In the genomic region with DNA sequence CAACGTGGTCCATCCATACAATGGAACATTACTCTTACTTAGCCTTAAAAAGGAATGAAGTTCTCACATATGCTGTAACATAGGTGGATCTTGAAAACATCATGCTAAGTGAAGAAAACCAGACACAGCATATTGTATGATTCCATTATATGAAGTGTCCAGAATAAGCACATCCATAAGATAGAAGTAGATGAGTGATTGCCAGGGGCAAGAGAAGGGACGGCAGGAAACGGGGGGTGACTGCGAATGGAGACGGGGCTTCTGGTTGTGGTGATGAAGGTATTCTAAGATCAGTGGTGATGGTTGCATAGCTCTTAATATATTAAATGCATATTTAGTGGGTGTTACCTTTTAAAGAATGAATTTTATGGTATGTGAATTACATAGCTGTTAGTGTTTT, we compare ENCODE assay signal across 18 cellular contexts. TPM values are rescaled to one million over a fixed set of nuclear protein-coding genes. Genes with fewer than 3 reads are reported as not detected.
A peak's percentile ranks its signal among the peaks of the same experiment; 100 is the strongest.
DNase-seq lines count a peak whose midpoint lies in the region; ATAC-seq and TF ChIP-seq lines count a peak whose summit lies in the region.
"Had no signal": no experiment of that assay in that cellular context is flagged by ENCODE, and none has a peak within 500 bp of the region (broad histone marks: within the 10 kb centered on the region; RNA-seq: fewer than 3 reads in every experiment).

No MANE protein-coding gene starts in this region.

- no peak overlapping the region for H3K4me3 Mint-ChIP-seq in activated T-cell treated with anti-CD3 and anti-CD28 coated beads, Interleukin-2, amount 50 U/mL, for 72 hours
- H3K4me3 Mint-ChIP-seq in T-helper 17 cell, result no peak overlapping the region
- H3K4me3 Mint-ChIP-seq in nephron progenitor cell, result no peak overlapping the region
- H3K4me3 Mint-ChIP-seq: CD14-positive monocyte; CD8-positive, alpha-beta T cell; HFFc6 had no signal

- H3K9me3 ChIP-seq in T-helper 17 cell (ENCODE audit: control insufficient read depth, low read length, poor library complexity, severe bottlenecking), result peaks cover 4% of the 10 kb centered on the region

- peaks cover 18 to 39% of the 10 kb centered on the region in 2 donors for H3K36me3 Mint-ChIP-seq in activated T-cell treated with anti-CD3 and anti-CD28 coated beads, Interleukin-2, amount 50 U/mL, for 72 hours (ENCODE audit: insufficient read depth in 2 of 2)
- H3K36me3 Mint-ChIP-seq in T-helper 17 cell (ENCODE audit: low read depth) (peaks cover 6% of the 10 kb centered on the region), nephron progenitor cell (ENCODE audit: low read depth) (peaks cover 76% of the 10 kb centered on the region)

- peaks cover 3 to 7% of the 10 kb centered on the region in 2 donors for H3K9me3 Mint-ChIP-seq in activated T-cell treated with anti-CD3 and anti-CD28 coated beads, Interleukin-2, amount 50 U/mL, for 72 hours
- peaks cover 38% of the 10 kb centered on the region for H3K9me3 Mint-ChIP-seq in nephron progenitor cell
- H3K9me3 Mint-ChIP-seq: HFFc6 had no signal

- no peak for TF ChIP-seq CTCF in nephron progenitor cell (IDR thresholded peaks at IDR 0.05)

- H3K27me3 Mint-ChIP-seq in activated T-cell treated with anti-CD3 and anti-CD28 coated beads, Interleukin-2, amount 50 U/mL, for 72 hours (ENCODE audit: low read depth), result no peaks in the 10 kb centered on the region
- H3K27me3 Mint-ChIP-seq in T-helper 17 cell (no peaks in the 10 kb centered on the region), nephron progenitor cell (ENCODE audit: low read depth, poor library complexity) (peaks cover 8% of the 10 kb centered on the region)

- ATAC-seq in activated T-cell treated with anti-CD3 and anti-CD28 coated beads, Interleukin-2, amount 50 U/mL, for 72 hours (replicated peaks in 1 of 2), result no peak
- ATAC-seq in T-helper 17 cell (no peak), esophagus mucosa (no peak)
- ATAC-seq: CD8-positive, alpha-beta T cell; HCT116 had no signal

- no peaks in the 10 kb centered on the region for H3K4me1 Mint-ChIP-seq in activated T-cell treated with anti-CD3 and anti-CD28 coated beads, Interleukin-2, amount 50 U/mL, for 72 hours (ENCODE audit: low read depth)
- H3K4me1 Mint-ChIP-seq in T-helper 17 cell (peaks cover 3% of the 10 kb centered on the region), nephron progenitor cell (no peaks in the 10 kb centered on the region)
- H3K4me1 Mint-ChIP-seq: CD14-positive monocyte had no signal

- peak overlapping the region; percentile 0 for H3K27ac Mint-ChIP-seq in activated T-cell treated with anti-CD3 and anti-CD28 coated beads, Interleukin-2, amount 50 U/mL, for 72 hours
- peak overlapping the region; percentile 88 for H3K27ac Mint-ChIP-seq in T-helper 17 cell
- peak overlapping the region; percentile 5 for H3K27ac Mint-ChIP-seq in nephron progenitor cell
- H3K27ac Mint-ChIP-seq: CD8-positive, alpha-beta T cell; HFFc6 had no signal

- DNase-seq in activated T-cell treated with anti-CD3 and anti-CD28 coated beads, Interleukin-2, amount 50 U/mL, for 72 hours, result no peak
- no peak for DNase-seq in activated T-cell treated with anti-CD3 and anti-CD28 coated beads for 4 hours
- DNase-seq in SK-N-DZ (ENCODE audit: low spot score), result peak; percentile 49
- no peak for DNase-seq in T-helper 17 cell
- DNase-seq in nephron progenitor cell, result no peak
- DNase-seq in hippocampal formation (lab: John Stamatoyannopoulos, UW), result no peak
- no peak for DNase-seq in cerebellum (ENCODE audit: low spot score)
- DNase-seq: 8988T; Calu3; CD8-positive, alpha-beta T cell; DMS79 treated with DMSO at 0.1 percent for 48 hours; GF-D8; GOT3; H7; HFFc6 had no signal

RNA-seq across cellular contexts. Expression of a gene that starts 29.8 kb away (rescaled TPM):
- 10 to 100 TPM; 39.6 to 42.6 TPM for total RNA-seq in activated T-cell treated with anti-CD3 and anti-CD28 coated beads, Interleukin-2, amount 50 U/mL, for 72 hours
- polyA plus RNA-seq in SK-N-DZ (2014; cell fraction: cytosol; rRNA removed), result 32.6 and 52.4 TPM in 2 replicates
- polyA plus RNA-seq in SK-N-DZ (2014; cell fraction: nucleus; rRNA removed), result 33.2 and 50.0 TPM in 2 replicates
- total RNA-seq in T-helper 17 cell (10 to 100 TPM; 48.0 to 51.7 TPM), cerebellum (92.3 TPM), esophagus mucosa (44.5 TPM)

Comparison
In these comparisons a context has a peak if more than half of its experiments do, and no peak if none do; other contexts are left out.
1. H3K27ac Mint-ChIP-seq: peak in every context shown above with its lines; median percentile 88 in T-helper 17 cell; 5 in nephron progenitor cell; 0 in activated T-cell treated with anti-CD3 and anti-CD28 coated beads, Interleukin-2, amount 50 U/mL, for 72 hours.